ENCODE assay signal across 29 cellular contexts in the genomic region with DNA sequence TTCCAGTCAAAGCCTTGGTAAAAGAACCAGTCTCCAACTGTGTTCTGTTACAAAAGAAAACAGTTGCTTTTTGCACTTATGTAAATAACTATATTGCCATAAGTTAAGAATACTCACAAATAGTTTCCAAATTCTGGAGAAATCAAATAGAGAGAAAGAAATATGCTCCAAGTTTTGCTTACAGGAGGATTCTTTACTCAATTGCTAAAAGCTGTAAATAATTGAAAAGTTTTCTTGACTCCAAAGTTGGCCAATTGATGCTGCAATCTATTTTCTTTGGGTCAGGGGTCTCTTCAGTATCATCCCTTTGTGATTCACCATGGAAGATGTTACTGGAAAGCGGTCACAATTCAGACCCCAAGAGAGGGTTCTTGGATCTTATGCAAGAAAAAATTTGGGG. TPM values are rescaled to one million over a fixed set of nuclear protein-coding genes. Genes with fewer than 3 reads are reported as not detected.
"Had no signal": no experiment of that assay in that cellular context is flagged by ENCODE, and none has a peak within 500 bp of the region (broad histone marks: within the 10 kb centered on the region; RNA-seq: fewer than 3 reads in every experiment).

No MANE protein-coding gene starts in this region.

- H3K4me1 ChIP-seq: left ventricle myocardium inferior, right atrium auricular region, tibial nerve, uterus had no signal

- DNase-seq: left ventricle myocardium inferior; midbrain; mucosa of descending colon; naive thymus-derived CD4-positive, alpha-beta T cell; ovary; right lobe of liver; stimulated activated CD4-positive, alpha-beta T cell treated with anti-CD3 and anti-CD28 coated beads, Interleukin-1b, Interleukin-23, amount 100 ng/mL, for 48 hours; stimulated activated CD4-positive, alpha-beta T cell treated with anti-CD3 and anti-CD28 coated beads, Interleukin-2, amount 100 ng/mL, for 48 hours; stimulated activated CD4-positive, alpha-beta T cell treated with anti-CD3 and anti-CD28 coated beads, Interleukin-4, amount 100 ng/mL, for 4 hours; stimulated activated CD8-positive, alpha-beta memory T cell treated with anti-CD3 and anti-CD28 coated beads, Interleukin-4, amount 100 ng/mL, for 48 hours; stimulated activated naive CD4-positive, alpha-beta T cell treated with Interleukin-2 at 50 U/mL for 16 hours; stimulated activated naive CD8-positive, alpha-beta T cell treated with anti-CD3 and anti-CD28 coated beads, Interleukin-15, amount 100 ng/mL, for 72 hours; substantia nigra; uterus had no signal

- H3K36me3 ChIP-seq: left ventricle myocardium inferior, ovary, right atrium auricular region, right lobe of liver, tibial nerve, uterus had no signal

- H3K4me2 ChIP-seq: smooth muscle cell had no signal

- H3K27me3 ChIP-seq: ovary, right atrium auricular region, right lobe of liver, tibial nerve, uterus had no signal

- H3K9me3 ChIP-seq: mucosa of descending colon, ovary, right lobe of liver, uterus had no signal

- H3K27ac ChIP-seq: left ventricle myocardium inferior, ovary, right atrium auricular region, right lobe of liver, tibial nerve, uterus had no signal

- ATAC-seq: mucosa of descending colon; naive thymus-derived CD4-positive, alpha-beta T cell; natural killer cell treated with Interleukin-12 subunit alpha and Interleukin-12 subunit beta and Interleukin-15 and Interleukin-18, amount 100 ng/mL, for 72 hours; right lobe of liver; stimulated activated memory B cell treated with anti-CD40 and anti-IgM and Interleukin-4, amounts not matched to agents 10 μg/mL and 1 μg/mL and 100 μg/mL, for 72 hours; stimulated activated naive CD8-positive, alpha-beta T cell treated with anti-CD3 and anti-CD28 coated beads, Interleukin-15, amount 100 ng/mL, for 72 hours had no signal

- H3K4me3 ChIP-seq: left ventricle myocardium inferior, lung, mucosa of descending colon, ovary, right atrium auricular region, right lobe of liver, smooth muscle cell, tibial nerve, uterus had no signal

RNA-seq across cellular contexts. Expression of a gene that starts 50.5 kb away (rescaled TPM):
- total RNA-seq: kidney epithelial cell; left ventricle myocardium inferior; lower leg skin; mesenteric fat pad; mucosa of descending colon; myocyte; naive thymus-derived CD4-positive, alpha-beta T cell; natural killer cell treated with Interleukin-12 subunit alpha and Interleukin-12 subunit beta and Interleukin-15 and Interleukin-18, amount 100 ng/mL, for 72 hours; omental fat pad; ovary; pulmonary artery endothelial cell; right atrium auricular region; right lobe of liver; skeletal muscle tissue; smooth muscle cell; temporal lobe; tibial nerve; ureter; uterus had no signal
